ENCODE assay signal across 15 cellular contexts in the genomic region with DNA sequence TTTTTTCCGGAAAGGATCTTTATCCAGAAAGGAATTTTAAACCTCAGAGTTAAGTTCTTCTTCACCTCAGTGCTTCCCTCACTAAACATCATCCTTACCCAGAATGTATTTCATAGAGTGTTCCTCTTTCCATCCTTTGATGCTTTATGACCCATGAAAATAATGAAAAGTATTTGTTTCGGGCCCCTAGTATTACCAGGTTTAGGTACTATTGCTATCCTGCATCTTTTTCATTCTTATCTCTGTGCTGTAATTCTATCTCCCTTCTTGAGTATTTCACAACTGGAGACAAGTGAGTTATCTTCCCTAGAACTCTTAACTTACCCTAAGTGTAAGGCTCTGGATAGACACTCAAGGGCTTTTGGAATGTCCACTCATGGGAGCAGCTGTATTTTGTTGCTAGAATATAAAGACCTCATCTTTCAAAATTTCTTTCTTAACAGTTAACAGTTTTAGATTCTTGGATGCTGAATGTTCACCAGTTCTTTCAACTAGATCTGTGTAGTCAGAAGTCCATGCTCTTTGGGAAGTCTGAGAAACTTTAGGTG. TPM values are rescaled to one million over a fixed set of nuclear protein-coding genes. Genes with fewer than 3 reads are reported as not detected.
DNase-seq lines count a peak whose midpoint lies in the region; ATAC-seq and TF ChIP-seq lines count a peak whose summit lies in the region.
"Had no signal": no experiment of that assay in that cellular context is flagged by ENCODE, and none has a peak within 500 bp of the region (broad histone marks: within the 10 kb centered on the region; RNA-seq: fewer than 3 reads in every experiment).

No MANE protein-coding gene starts in this region.

- peak overlapping the region; percentile 47 for H3K4me2 ChIP-seq in skeletal muscle satellite cell (ENCODE audit: low read length)

- H3K36me3 ChIP-seq in SK-N-MC (ENCODE audit: insufficient read depth, low read length) (0 out of 2 replicates have a peak, but pooled peaks cover 3% of the 10 kb centered on the region), skeletal muscle satellite cell (ENCODE audit: insufficient read depth, low read length) (no peaks in the 10 kb centered on the region)
- H3K36me3 ChIP-seq: transverse colon had no signal

- no peaks in the 10 kb centered on the region for H3K27me3 ChIP-seq in skeletal muscle satellite cell (ENCODE audit: control insufficient read depth, insufficient read depth, low read length)
- H3K27me3 ChIP-seq: transverse colon had no signal

- H3K9me3 ChIP-seq in SK-N-MC (ENCODE audit: low read depth, low read length) (no peaks in the 10 kb centered on the region), skeletal muscle satellite cell (replicated peaks; ENCODE audit: low read length) (no peaks in the 10 kb centered on the region)
- H3K9me3 ChIP-seq: transverse colon had no signal

- H3K27ac Mint-ChIP-seq in HFFc6: peak overlapping the region; percentile 93
- H3K27ac Mint-ChIP-seq: activated T-cell treated with anti-CD3 and anti-CD28 coated beads, Interleukin-2, amount 50 U/mL, for 72 hours had no signal

- H3K9me3 Mint-ChIP-seq in HFFc6: no peaks in the 10 kb centered on the region
- H3K9me3 Mint-ChIP-seq: activated T-cell treated with anti-CD3 and anti-CD28 coated beads, Interleukin-2, amount 50 U/mL, for 72 hours had no signal

- peaks cover 91% of the 10 kb centered on the region for H3K4me1 Mint-ChIP-seq in HFFc6 (ENCODE audit: low read depth)

- H3K27ac ChIP-seq in SK-N-MC: peak overlapping the region; percentile 22; the same call in 1 of the 2 replicates

- DNase-seq in HFFc6: no peak
- no peak for DNase-seq in SK-N-MC (ENCODE audit: low read depth, low spot score)
- DNase-seq in fibroblast of pulmonary artery (ENCODE audit: low read depth): no peak
- no peak for DNase-seq in NOMO-1 (lab: John Stamatoyannopoulos, UW; ENCODE audit: unreplicated experiment in 2 of 2)
- DNase-seq in GOT3 (lab: John Stamatoyannopoulos, UW): no peak
- DNase-seq: activated CD4-positive, CD25-positive, alpha-beta regulatory T cell treated with anti-CD3 and anti-CD28 coated beads, Interleukin-2, amount 50 U/mL, for 72 hours; activated T-cell treated with anti-CD3 and anti-CD28 coated beads, Interleukin-2, amount 50 U/mL, for 72 hours; DMS 273 treated with DMSO at 0.1 percent for 48 hours; effector memory CD4-positive, alpha-beta T cell; stimulated activated CD4-positive, alpha-beta T cell treated with anti-CD3 and anti-CD28 coated beads, Interleukin-12 subunit alpha, Interleukin-12 subunit beta, amount 100 ng/mL, for 4 hours; transverse colon had no signal

- H3K4me3 ChIP-seq in SK-N-MC (no peak overlapping the region), fibroblast of pulmonary artery (replicated peaks; ENCODE audit: low read depth, low read length) (peak overlapping the region; percentile 13), skeletal muscle satellite cell (ENCODE audit: low read length) (no peak overlapping the region)
- H3K4me3 ChIP-seq: transverse colon had no signal

- H3K36me3 Mint-ChIP-seq in HFFc6 (ENCODE audit: low read depth): peaks cover 8% of the 10 kb centered on the region; the same call in 1 of the 2 replicates

- H3K9ac ChIP-seq in SK-N-MC (ENCODE audit: insufficient read length) (peak overlapping the region; percentile 17), skeletal muscle satellite cell (ENCODE audit: low read depth, low read length) (peak overlapping the region; percentile 68)

- TF ChIP-seq CTCF in HFFc6 (IDR thresholded peaks at IDR 0.05) (no peak), fibroblast of pulmonary artery (IDR thresholded peaks at IDR 0.05; ENCODE audit: low read length, missing control alignments) (no peak)

- no peak for ATAC-seq in HG03520 (IDR thresholded peaks at IDR 0.05; ENCODE audit: unreplicated experiment)
- no peak for ATAC-seq in GM21825 (IDR thresholded peaks at IDR 0.05; ENCODE audit: unreplicated experiment)
- ATAC-seq: activated T-cell treated with anti-CD3 and anti-CD28 coated beads, Interleukin-2, amount 50 U/mL, for 72 hours; left lobe of liver had no signal

- no peaks in the 10 kb centered on the region; the same call in 1 of the 2 replicates for H3K27me3 Mint-ChIP-seq in HFFc6 (ENCODE audit: insufficient read depth)

- H3K4me1 ChIP-seq in skeletal muscle satellite cell (ENCODE audit: control insufficient read depth, insufficient read depth, low read length): peaks cover 64% of the 10 kb centered on the region

- peak overlapping the region; percentile 67 for H3K4me3 Mint-ChIP-seq in HFFc6
- H3K4me3 Mint-ChIP-seq: activated T-cell treated with anti-CD3 and anti-CD28 coated beads, Interleukin-2, amount 50 U/mL, for 72 hours had no signal

RNA-seq across cellular contexts. Expression of gene UCK2, which starts 26.2 kb away (rescaled TPM):
- total RNA-seq in HFFc6 (2021; fragmentation: NEBNext Ultra II Directional; extraction: Animal tissue kit (Norgen Biotek cat#: 25700)): 10 to 100 TPM; 42.5 to 60.0 (median 52.1) TPM
- 114 and 129 TPM in 2 replicates for total RNA-seq in skeletal muscle satellite cell (2012; rRNA removed)
